In genomic region chr5:17294639-17295311, GRCh38 we compare ENCODE assay signal across 3 cellular contexts.
"Had no signal": no experiment of that assay in that cellular context is flagged by ENCODE, and none has a peak within 500 bp of the region (broad histone marks: within the 10 kb centered on the region; RNA-seq: fewer than 3 reads in every experiment).

No MANE protein-coding gene starts in this region.

- H3K4me3 ChIP-seq: GM12878 had no signal

- DNase-seq: GDM1, GF-D8 had no signal
